Comparison of ENCODE assay signal across 8 cellular contexts in the genomic region with DNA sequence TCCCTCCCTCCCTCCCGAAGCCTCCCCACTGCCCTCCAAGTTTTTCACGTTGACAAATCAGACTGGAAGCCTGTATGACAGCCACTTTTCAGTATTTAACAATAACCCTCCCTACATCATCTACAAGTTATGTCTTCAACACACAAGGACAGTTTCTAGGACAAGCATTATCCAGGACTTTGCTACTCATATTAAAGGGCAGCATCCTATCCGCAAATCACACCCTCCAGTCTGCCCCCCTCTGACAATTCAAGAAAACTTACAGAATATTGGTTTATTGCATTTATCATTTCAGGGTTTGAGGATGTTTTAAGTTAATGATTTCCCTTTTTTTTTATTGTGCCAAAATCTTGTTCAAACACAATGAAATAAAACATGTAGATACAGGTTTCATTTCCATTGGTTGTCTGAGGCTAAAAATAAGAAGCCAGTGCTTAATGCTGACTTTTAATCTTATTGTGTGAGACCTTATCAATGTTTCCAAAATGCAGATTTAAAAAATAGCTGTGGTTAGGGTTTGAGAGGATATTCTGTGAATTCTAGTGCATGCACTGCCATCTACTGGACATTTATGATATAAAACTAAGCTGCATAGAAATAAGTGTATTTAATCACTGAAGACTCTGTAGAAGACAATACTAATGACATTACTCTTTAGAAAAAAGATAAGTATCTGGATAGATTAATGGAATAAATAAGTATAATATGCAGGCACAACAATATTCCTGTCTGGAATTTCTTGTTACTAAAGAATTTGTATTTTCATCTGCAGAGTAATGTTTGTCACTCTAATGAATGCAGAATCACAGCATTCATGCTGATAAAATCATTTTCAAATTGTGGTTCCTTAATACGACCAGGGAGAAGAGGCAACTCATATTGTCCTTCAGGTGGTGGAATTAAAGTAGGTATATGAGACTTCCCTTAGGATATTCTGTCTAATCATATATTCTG.
DNase-seq lines count a peak whose midpoint lies in the region; ATAC-seq, FAIRE-seq and TF ChIP-seq lines count a peak whose summit lies in the region.

No MANE protein-coding gene starts in this region.

- H3K27me3 ChIP-seq in left ventricle myocardium inferior (ENCODE audit: low read depth): no peaks in the 10 kb centered on the region
- H3K27me3 ChIP-seq in small intestine (ENCODE audit: control insufficient read depth in 2 of 2, insufficient read depth in 2 of 2, low read length in 2 of 2): peaks cover 0 to 1% of the 10 kb centered on the region in 2 donors

- H3K36me3 ChIP-seq in left ventricle myocardium inferior: no peaks in the 10 kb centered on the region
- H3K36me3 ChIP-seq in small intestine (ENCODE audit: control insufficient read depth in 2 of 2, insufficient read depth in 2 of 2, low read length in 2 of 2): no peaks in the 10 kb centered on the region

- CTCF ChIA-PET in Calu3 (lab: Charles Lee): interaction anchor here (0.6 to 1.7 kb wide), 12 partner anchors 11 to 409 kb away, joined by 3 to 21 read pairs (median 6); partner anchors contain the start of genes CAV1 and MET

- 17 to 25% (median 21%) methylated on average over 4 of the region's 4 CpGs for WGBS in small intestine, 3 donors

- no peaks in the 10 kb centered on the region for H3K27me3 Mint-ChIP-seq in Calu3 (ENCODE audit: unreplicated experiment)
- H3K27me3 Mint-ChIP-seq in activated T-helper 2 cell treated with anti-CD3 and anti-CD28 coated beads, Interferon-gamma antibody, Interleukin-2, Interleukin-4, amounts not matched to agents 10 μg/mL and 5 μg/mL and 100 μg/mL, durations not matched to agents 14 hours and 24 hours and 36 hours (ENCODE audit: low read depth): peaks cover 24% of the 10 kb centered on the region

- H3K27ac ChIP-seq in left ventricle myocardium inferior (replicated peaks) (peak overlapping the region; percentile 68), small intestine (ENCODE audit: low read depth in 1 of 2, low read length in 1 of 2) (no peak overlapping the region)

- DNase-seq in Calu3 (no peak), NCI-H1930 (lab: John Stamatoyannopoulos, UW) (peak; percentile 7 to 35), left ventricle myocardium inferior (no peak), small intestine (peak; percentile 57)
- no peak for DNase-seq in activated T-helper 2 cell treated with anti-CD3 and anti-CD28 coated beads, Interferon-gamma antibody, Interleukin-2, Interleukin-4, amounts not matched to agents 10 μg/mL and 5 μg/mL and 100 μg/mL, durations not matched to agents 14 hours and 24 hours and 36 hours (ENCODE audit: low spot score)

- no peaks in the 10 kb centered on the region for H3K9me3 Mint-ChIP-seq in Calu3 (ENCODE audit: low read depth, unreplicated experiment)
- no peaks in the 10 kb centered on the region for H3K9me3 Mint-ChIP-seq in activated T-helper 2 cell treated with anti-CD3 and anti-CD28 coated beads, Interferon-gamma antibody, Interleukin-2, Interleukin-4, amounts not matched to agents 10 μg/mL and 5 μg/mL and 100 μg/mL, durations not matched to agents 14 hours and 24 hours and 36 hours

- intact Hi-C loops in Calu3 (cut with micrococcal nuclease; ENCODE audit: unreplicated experiment): loop anchor here (1.0 to 5.0 kb wide), 5 partner anchors 63 to 416 kb away; no protein-coding TSS in a partner anchor
- intact Hi-C loops in activated T-helper 2 cell treated with anti-CD3 and anti-CD28 coated beads, Interferon-gamma antibody, Interleukin-2, Interleukin-4, amounts not matched to agents 10 μg/mL and 5 μg/mL and 100 μg/mL, durations not matched to agents 14 hours and 24 hours and 36 hours (cut with micrococcal nuclease): loop anchor here (1.0 to 2.0 kb wide), 5 partner anchors 63 to 442 kb away; no protein-coding TSS in a partner anchor
- intact Hi-C loops in left ventricle myocardium inferior (cut with micrococcal nuclease): loop anchor here (2.0 to 10.0 kb wide), 3 partner anchors 57 to 332 kb away; no protein-coding TSS in a partner anchor

- no peak overlapping the region for H3K27ac Mint-ChIP-seq in Calu3 (ENCODE audit: unreplicated experiment)
- H3K27ac Mint-ChIP-seq in activated T-helper 2 cell treated with anti-CD3 and anti-CD28 coated beads, Interferon-gamma antibody, Interleukin-2, Interleukin-4, amounts not matched to agents 10 μg/mL and 5 μg/mL and 100 μg/mL, durations not matched to agents 14 hours and 24 hours and 36 hours: peak overlapping the region; percentile 54

- H3K4me3 ChIP-seq in left ventricle myocardium inferior: no peak overlapping the region
- no peak overlapping the region for H3K4me3 ChIP-seq in small intestine (ENCODE audit: low read depth in 1 of 2, low read length in 2 of 2)

- peak; percentile 47 for TF ChIP-seq CTCF in Calu3 (IDR thresholded peaks at IDR 0.05; ENCODE audit: unreplicated experiment)
- TF ChIP-seq CTCF in left ventricle myocardium inferior (IDR thresholded peaks at IDR 0.05; ENCODE audit: borderline replicate concordance): peak; percentile 80

- H3K4me1 Mint-ChIP-seq in Calu3 (ENCODE audit: low read depth, unreplicated experiment): peaks cover 37% of the 10 kb centered on the region
- peaks cover 25% of the 10 kb centered on the region for H3K4me1 Mint-ChIP-seq in activated T-helper 2 cell treated with anti-CD3 and anti-CD28 coated beads, Interferon-gamma antibody, Interleukin-2, Interleukin-4, amounts not matched to agents 10 μg/mL and 5 μg/mL and 100 μg/mL, durations not matched to agents 14 hours and 24 hours and 36 hours (ENCODE audit: low read depth)

- H3K36me3 Mint-ChIP-seq in Calu3 (ENCODE audit: insufficient read depth, unreplicated experiment): no peaks in the 10 kb centered on the region
- no peaks in the 10 kb centered on the region for H3K36me3 Mint-ChIP-seq in activated T-helper 2 cell treated with anti-CD3 and anti-CD28 coated beads, Interferon-gamma antibody, Interleukin-2, Interleukin-4, amounts not matched to agents 10 μg/mL and 5 μg/mL and 100 μg/mL, durations not matched to agents 14 hours and 24 hours and 36 hours (ENCODE audit: low read depth)

- H3K4me1 ChIP-seq in left ventricle myocardium inferior (peaks cover 47% of the 10 kb centered on the region), small intestine (ENCODE audit: control insufficient read depth in 2 of 2, insufficient read depth in 1 of 2, low read depth in 1 of 2, low read length in 1 of 2) (peaks cover 5 to 9% of the 10 kb centered on the region in 2 donors)

- H3K9me3 ChIP-seq in left ventricle myocardium inferior (replicated peaks): no peaks in the 10 kb centered on the region
- H3K9me3 ChIP-seq in small intestine (ENCODE audit: control insufficient read depth, low read depth): no peaks in the 10 kb centered on the region

- no peak for FAIRE-seq in small intestine (lab: Jason Lieb, UNC)

- no peak overlapping the region for H3K4me3 Mint-ChIP-seq in Calu3 (ENCODE audit: low read depth, unreplicated experiment)
- no peak overlapping the region for H3K4me3 Mint-ChIP-seq in activated T-helper 2 cell treated with anti-CD3 and anti-CD28 coated beads, Interferon-gamma antibody, Interleukin-2, Interleukin-4, amounts not matched to agents 10 μg/mL and 5 μg/mL and 100 μg/mL, durations not matched to agents 14 hours and 24 hours and 36 hours (ENCODE audit: low read depth)

- no TSS peak for BruUV-seq in Calu3 (replicated peaks; lab: Mats Ljungman, UMichigan)

- ATAC-seq in GM21515 (IDR thresholded peaks at IDR 0.05; ENCODE audit: unreplicated experiment): peak; percentile 46
- ATAC-seq in HG03565 (IDR thresholded peaks at IDR 0.05; ENCODE audit: unreplicated experiment): no peak
- no peak for ATAC-seq in GM21619 (IDR thresholded peaks at IDR 0.05; ENCODE audit: unreplicated experiment)

Comparison
In these comparisons a context has a peak if more than half of its experiments do, and no peak if none do; other contexts are left out.
1. DNase-seq: peak in NCI-H1930 (2 of 2) and small intestine (single experiment); none in Calu3 (single experiment), activated T-helper 2 cell treated with anti-CD3 and anti-CD28 coated beads, Interferon-gamma antibody, Interleukin-2, Interleukin-4, amounts not matched to agents 10 μg/mL and 5 μg/mL and 100 μg/mL, durations not matched to agents 14 hours and 24 hours and 36 hours (single experiment) and left ventricle myocardium inferior (single experiment).